In genomic region chr2:98446850-98447249, GRCh38 we compare ENCODE assay signal across 15 cellular contexts. TPM values are rescaled to one million over a fixed set of nuclear protein-coding genes. Genes with fewer than 3 reads are reported as not detected.
DNase-seq lines count a peak whose midpoint lies in the region; ATAC-seq and TF ChIP-seq lines count a peak whose summit lies in the region.
"Had no signal": no experiment of that assay in that cellular context is flagged by ENCODE, and none has a peak within 500 bp of the region (broad histone marks: within the 10 kb centered on the region; RNA-seq: fewer than 3 reads in every experiment).

No MANE protein-coding gene starts in this region.

- peaks cover 58% of the 10 kb centered on the region for H3K4me1 ChIP-seq in BLaER1

- H3K27ac Mint-ChIP-seq in activated CD8-positive, alpha-beta T cell treated with anti-CD3 and anti-CD28 coated beads for 36 hours: peak overlapping the region; percentile 90

- CTCF ChIA-PET in activated CD8-positive, alpha-beta T cell treated with anti-CD3 and anti-CD28 coated beads for 36 hours (lab: Charles Lee): interaction anchor here (0.6 to 2.6 kb wide), 14 partner anchors 10 to 222 kb away, joined by 3 to 19 read pairs (median 5); no protein-coding TSS in a partner anchor

- TF ChIP-seq CTCF in activated CD8-positive, alpha-beta T cell treated with anti-CD3 and anti-CD28 coated beads for 36 hours (IDR thresholded peaks at IDR 0.05): no peak
- no peak for TF ChIP-seq CTCF in GM10266 (IDR thresholded peaks at IDR 0.05; ENCODE audit: control insufficient read depth, insufficient read depth, low read depth, missing control alignments)

- H3K27me3 Mint-ChIP-seq in activated CD8-positive, alpha-beta T cell treated with anti-CD3 and anti-CD28 coated beads for 36 hours: no peaks in the 10 kb centered on the region

- peak; percentile 51 for DNase-seq in G401 (ENCODE audit: low spot score)
- DNase-seq in activated CD8-positive, alpha-beta T cell treated with anti-CD3 and anti-CD28 coated beads for 36 hours: no peak
- DNase-seq in medulla oblongata (ENCODE audit: extremely low spot score): peak; percentile 47
- DNase-seq in NCI-H2029 (lab: John Stamatoyannopoulos, UW): no peak
- no peak for DNase-seq in NCI-H1092 (lab: John Stamatoyannopoulos, UW)
- no peak for DNase-seq in cerebellar nuclear complex (lab: John Stamatoyannopoulos, UW)
- no peak for DNase-seq in GM10266 (ENCODE audit: extremely low spot score)
- DNase-seq: GF-D8; HFFc6; mesenchymal stem cell; NCI-H1694 treated with DMSO at 0.1 percent for 48 hours; NCI-H69; stimulated activated CD4-positive, alpha-beta T cell treated with anti-CD3 and anti-CD28 coated beads, Interleukin-4, amount 100 ng/mL, for 4 hours; stomach had no signal

- H3K4me1 Mint-ChIP-seq in activated CD8-positive, alpha-beta T cell treated with anti-CD3 and anti-CD28 coated beads for 36 hours (ENCODE audit: low read depth): peaks cover 53% of the 10 kb centered on the region

- H3K4me3 Mint-ChIP-seq in activated CD8-positive, alpha-beta T cell treated with anti-CD3 and anti-CD28 coated beads for 36 hours: peak overlapping the region; percentile 81

- POLR2A ChIA-PET in activated CD8-positive, alpha-beta T cell treated with anti-CD3 and anti-CD28 coated beads for 36 hours (lab: Charles Lee): interaction anchor here (0.6 to 1.8 kb wide), 12 partner anchors 10 to 451 kb away, joined by 3 to 10 read pairs (median 4); partner anchors contain the start of genes COA5, TMEM131 and UNC50

- H3K27me3 ChIP-seq in BLaER1: no peaks in the 10 kb centered on the region
- H3K27me3 ChIP-seq: stomach had no signal

- no peaks in the 10 kb centered on the region for H3K36me3 ChIP-seq in BLaER1
- H3K36me3 ChIP-seq: stomach had no signal

- no peaks in the 10 kb centered on the region for H3K9me3 ChIP-seq in BLaER1
- H3K9me3 ChIP-seq: stomach had no signal

- peak overlapping the region; percentile 87 for H3K4me2 ChIP-seq in BLaER1

- no peak overlapping the region for H3K27ac ChIP-seq in BLaER1

- H3K9me3 Mint-ChIP-seq in activated CD8-positive, alpha-beta T cell treated with anti-CD3 and anti-CD28 coated beads for 36 hours: no peaks in the 10 kb centered on the region
- H3K9me3 Mint-ChIP-seq: HFFc6 had no signal

- H3K36me3 Mint-ChIP-seq in activated CD8-positive, alpha-beta T cell treated with anti-CD3 and anti-CD28 coated beads for 36 hours (ENCODE audit: low read depth): peaks cover 8% of the 10 kb centered on the region

- H3K9ac ChIP-seq in BLaER1: no peak overlapping the region

- peaks cover 71% of the 10 kb centered on the region for H4K20me1 ChIP-seq in BLaER1

- in situ Hi-C loops in G401 (cut with HindIII; ENCODE audit: low sequenced_read_pairs): no loop called here

- no peak for ATAC-seq in activated CD8-positive, alpha-beta T cell treated with anti-CD3 and anti-CD28 coated beads for 36 hours

- no peak overlapping the region for H3K4me3 ChIP-seq in BLaER1

- intact Hi-C loops in activated CD8-positive, alpha-beta T cell treated with anti-CD3 and anti-CD28 coated beads for 36 hours (cut with micrococcal nuclease): loop anchor here (5.0 kb wide), 1 partner anchor 35 kb away; no protein-coding TSS in a partner anchor

RNA-seq across cellular contexts. Expression of gene INPP4A, which starts 2.2 kb away (rescaled TPM):
- total RNA-seq in G401 (2014; rRNA removed; shearing (Covaris generic)): 11.3 and 15.2 TPM in 2 replicates
- 10 to 100 TPM; 46.7 to 46.9 TPM for total RNA-seq in activated CD8-positive, alpha-beta T cell treated with anti-CD3 and anti-CD28 coated beads for 36 hours

Comparison
In these comparisons a context has a peak if more than half of its experiments do, and no peak if none do; other contexts are left out.
1. DNase-seq: peak in G401 (single experiment) and medulla oblongata (single experiment); none in activated CD8-positive, alpha-beta T cell treated with anti-CD3 and anti-CD28 coated beads for 36 hours (single experiment), NCI-H2029 (single experiment), NCI-H1092 (single experiment), cerebellar nuclear complex (0 of 2) and GM10266 (single experiment).